In genomic region chr1:36781098-36781497, GRCh38 we compare ENCODE assay signal across 16 cellular contexts.
DNase-seq lines count a peak whose midpoint lies in the region; ATAC-seq lines count a peak whose summit lies in the region.
"Had no signal": no experiment of that assay in that cellular context is flagged by ENCODE, and none has a peak within 500 bp of the region (broad histone marks: within the 10 kb centered on the region; RNA-seq: fewer than 3 reads in every experiment).

No MANE protein-coding gene starts in this region.

- DNase-seq in NCI-H2171 treated with DMSO at 0.1 percent for 48 hours (lab: John Stamatoyannopoulos, UW), result peak; percentile 12
- no peak for DNase-seq in NCI-H2171 (lab: John Stamatoyannopoulos, UW)
- DNase-seq in NCI-H446 (lab: John Stamatoyannopoulos, UW), result peak; percentile 82 to 89
- peak; percentile 42 for DNase-seq in cerebellum (ENCODE audit: low spot score)
- no peak for DNase-seq in NCI-H2196 (lab: John Stamatoyannopoulos, UW; ENCODE audit: unreplicated experiment)
- no peak for DNase-seq in effector memory CD8-positive, alpha-beta T cell
- no peak for DNase-seq in NK-92 (lab: John Stamatoyannopoulos, UW; ENCODE audit: unreplicated experiment)
- DNase-seq: HCEC 1CT, NCI-H1417 treated with DMSO at 0.1 percent for 48 hours, NCI-H2107, NCI-H69, RPMI8226, SW 1271 had no signal

- H3K4me3 Mint-ChIP-seq in effector memory CD8-positive, alpha-beta T cell, result no peak overlapping the region

- no peak for ATAC-seq in HG03565 (IDR thresholded peaks at IDR 0.05; ENCODE audit: unreplicated experiment)
- no peak for ATAC-seq in effector memory CD8-positive, alpha-beta T cell (replicated peaks)
- ATAC-seq: GM12878 had no signal

- H3K27ac Mint-ChIP-seq in effector memory CD8-positive, alpha-beta T cell, result no peak overlapping the region
- H3K27ac Mint-ChIP-seq: IgD-negative memory B cell had no signal

- no peaks in the 10 kb centered on the region for H3K4me1 Mint-ChIP-seq in effector memory CD8-positive, alpha-beta T cell (ENCODE audit: low read depth in 2 of 2)

- no peaks in the 10 kb centered on the region for H3K36me3 Mint-ChIP-seq in effector memory CD8-positive, alpha-beta T cell (ENCODE audit: insufficient read depth)

- H3K27me3 Mint-ChIP-seq in effector memory CD8-positive, alpha-beta T cell, result peaks cover 14 to 65% of the 10 kb centered on the region in 2 donors

- H3K9me3 Mint-ChIP-seq in effector memory CD8-positive, alpha-beta T cell, result no peaks in the 10 kb centered on the region
- H3K9me3 Mint-ChIP-seq: IgD-negative memory B cell had no signal

Comparison
In these comparisons a context has a peak if more than half of its experiments do, and no peak if none do; other contexts are left out.
1. DNase-seq: peak in NCI-H2171 treated with DMSO at 0.1 percent for 48 hours (single experiment), NCI-H446 (2 of 2) and cerebellum (single experiment); none in NCI-H2171 (single experiment), NCI-H2196 (single experiment), effector memory CD8-positive, alpha-beta T cell (0 of 3) and NK-92 (single experiment).